In genomic region chr17:51461578-51462004, GRCh38 we compare ENCODE assay signal across 8 cellular contexts.
DNase-seq lines count a peak whose midpoint lies in the region; TF ChIP-seq lines count a peak whose summit lies in the region.

No MANE protein-coding gene starts in this region.

- H3K36me3 ChIP-seq in SU-DHL-6 (ENCODE audit: low read length) (no peaks in the 10 kb centered on the region), ascending aorta (no peaks in the 10 kb centered on the region), iPS DF 6.9 (ENCODE audit: control insufficient read depth, insufficient read depth, low read length) (no peaks in the 10 kb centered on the region), sigmoid colon (no peaks in the 10 kb centered on the region)

- H3K79me2 ChIP-seq in SU-DHL-6 (ENCODE audit: insufficient read depth, low read length) = no peaks in the 10 kb centered on the region

- no peak for TF ChIP-seq POLR2A in sigmoid colon (IDR thresholded peaks at IDR 0.05)

- TF ChIP-seq EP300 in sigmoid colon (IDR thresholded peaks at IDR 0.05) = no peak

- H3K4me1 ChIP-seq in ascending aorta = no peaks in the 10 kb centered on the region
- no peaks in the 10 kb centered on the region for H3K4me1 ChIP-seq in iPS DF 6.9 (ENCODE audit: control insufficient read depth, insufficient read depth, low read length)
- H3K4me1 ChIP-seq in sigmoid colon = no peaks in the 10 kb centered on the region

- H3K4me2 ChIP-seq in SU-DHL-6 (ENCODE audit: low read depth, low read length, poor library complexity, severe bottlenecking) = no peak overlapping the region

- intact Hi-C loops in ascending aorta (cut with DNase I) = no loop called here
- intact Hi-C loops in sigmoid colon (cut with DNase I) = no loop called here

- H3K27me3 ChIP-seq in SU-DHL-6 (ENCODE audit: low read length) (no peaks in the 10 kb centered on the region), ascending aorta (no peaks in the 10 kb centered on the region), iPS DF 6.9 (ENCODE audit: control insufficient read depth, insufficient read depth, low read length) (no peaks in the 10 kb centered on the region), sigmoid colon (no peaks in the 10 kb centered on the region)

- TF ChIP-seq CTCF in GM20000 (IDR thresholded peaks at IDR 0.05; ENCODE audit: extremely low read depth, missing control alignments) (peak; percentile 90), LNCaP clone FGC (IDR thresholded peaks at IDR 0.05; ENCODE audit: control insufficient read depth, extremely low read depth, insufficient read depth) (peak; percentile 98), SU-DHL-6 (IDR thresholded peaks at IDR 0.05; ENCODE audit: insufficient read depth, low read length, poor library complexity, severe bottlenecking) (peak; percentile 86), ascending aorta (IDR thresholded peaks at IDR 0.05) (peak in 2 of 3 experiments; percentile 27 to 41), sigmoid colon (IDR thresholded peaks at IDR 0.05) (peak in 1 of 4 experiments; percentile 22)

- DNase-seq in COLO829 (ENCODE audit: low spot score) (peak; percentile 88), GM20000 (ENCODE audit: low spot score) (peak; percentile 54), LNCaP clone FGC (ENCODE audit: low read depth) (peak; percentile 48), ascending aorta (ENCODE audit: low spot score in 2 of 2) (no peak), iPS DF 6.9 (ENCODE audit: low read depth, low spot score) (peak; percentile 43), sigmoid colon (no peak)
- DNase-seq in stimulated activated CD4-positive, alpha-beta T cell treated with anti-CD3 and anti-CD28 coated beads, Interleukin-1b, Interleukin-23, amount 100 ng/mL, for 24 hours (ENCODE audit: low read depth in 4 of 4, low spot score in 1 of 4) = peak; percentile 12 to 32 (median 21)

- no peak overlapping the region for H3K27ac ChIP-seq in SU-DHL-6 (ENCODE audit: low read depth, low read length)
- no peak overlapping the region for H3K27ac ChIP-seq in ascending aorta
- H3K27ac ChIP-seq in iPS DF 6.9 (ENCODE audit: low read length) = no peak overlapping the region
- H3K27ac ChIP-seq in sigmoid colon = no peak overlapping the region

- H3F3A ChIP-seq in SU-DHL-6 (ENCODE audit: insufficient read depth) = no peaks in the 10 kb centered on the region

- H3K9me2 ChIP-seq in SU-DHL-6 (replicated peaks; ENCODE audit: insufficient read depth, low read length) = no peaks in the 10 kb centered on the region

- H3K9me3 ChIP-seq in SU-DHL-6 (ENCODE audit: insufficient read depth, low read length) = no peaks in the 10 kb centered on the region
- H3K9me3 ChIP-seq in ascending aorta = no peaks in the 10 kb centered on the region
- no peaks in the 10 kb centered on the region for H3K9me3 ChIP-seq in iPS DF 6.9 (ENCODE audit: control insufficient read depth, insufficient read depth, low read length)
- H3K9me3 ChIP-seq in sigmoid colon = no peaks in the 10 kb centered on the region

- H4K20me1 ChIP-seq in SU-DHL-6 (ENCODE audit: low read depth, low read length) = no peaks in the 10 kb centered on the region

- H3K9ac ChIP-seq in SU-DHL-6 (ENCODE audit: low read length) = no peak overlapping the region

- no CpG with 5 or more reads among the region's 11 CpGs for WGBS in iPS DF 6.9 (ENCODE audit: insufficient coverage, insufficient read length)
- WGBS in sigmoid colon, 2 donors = 57 to 68% methylated on average over 11 of the region's 11 CpGs

- no peak overlapping the region for H2AFZ ChIP-seq in SU-DHL-6 (ENCODE audit: low read depth, low read length, severe bottlenecking)

- H3K4me3 ChIP-seq in LNCaP clone FGC (ENCODE audit: low read depth, low read length) = no peak overlapping the region
- H3K4me3 ChIP-seq in SU-DHL-6 (ENCODE audit: insufficient read depth, low read length, poor library complexity, severe bottlenecking) = no peak overlapping the region
- no peak overlapping the region for H3K4me3 ChIP-seq in ascending aorta
- no peak overlapping the region for H3K4me3 ChIP-seq in iPS DF 6.9 (ENCODE audit: low read length)
- no peak overlapping the region for H3K4me3 ChIP-seq in sigmoid colon

Comparison
In these comparisons a context has a peak if more than half of its experiments do, and no peak if none do; other contexts are left out.
1. DNase-seq: peak in COLO829 (single experiment), GM20000 (single experiment), LNCaP clone FGC (single experiment), iPS DF 6.9 (single experiment) and stimulated activated CD4-positive, alpha-beta T cell treated with anti-CD3 and anti-CD28 coated beads, Interleukin-1b, Interleukin-23, amount 100 ng/mL, for 24 hours (4 of 4); none in ascending aorta (0 of 2) and sigmoid colon (single experiment).